ENCODE assay signal across 8 cellular contexts in genomic region chr19:44212250-44212864, GRCh38.
DNase-seq lines count a peak whose midpoint lies in the region; ATAC-seq lines count a peak whose summit lies in the region.

Gene ZNF227 (plus strand): TSS chr19:44212532. CDS start chr19:44217793, 5,261 bp downstream.

- peak within 1 kb of the TSS; percentile 59 to 86 (median 69) for H3K4me3 ChIP-seq in skin epidermis

- ATAC-seq in HG03045 (IDR thresholded peaks at IDR 0.05; ENCODE audit: unreplicated experiment), result peak; percentile 81

- DNase-seq in NK-92 treated with Interleukin-12 subunit alpha and Interleukin-12 subunit beta, amount 100 ng/mL, for 24 hours (lab: John Stamatoyannopoulos, UW), result peak; percentile 31
- DNase-seq in NK-92 (lab: John Stamatoyannopoulos, UW; ENCODE audit: unreplicated experiment) (no peak), NCI-H2196 (lab: John Stamatoyannopoulos, UW; ENCODE audit: unreplicated experiment) (peak; percentile 89), caudate nucleus (lab: John Stamatoyannopoulos, UW) (peak in 59 of 61 donors; percentile 48 to 96 (median 83)), iPS-NIHi11 (ENCODE audit: low spot score) (peak; percentile 85)
- peak; percentile 55 to 67 (median 64) for DNase-seq in activated CD4-positive, CD25-positive, alpha-beta regulatory T cell (lab: John Stamatoyannopoulos, UW)

- peak within 1 kb of the TSS; percentile 82 for H3K27ac ChIP-seq in caudate nucleus (ENCODE audit: low read depth, low read length)
- peak within 1 kb of the TSS; percentile 31 to 92 (median 83) for H3K27ac ChIP-seq in skin epidermis
